Comparison of ENCODE assay signal across 9 cellular contexts in the genomic region with DNA sequence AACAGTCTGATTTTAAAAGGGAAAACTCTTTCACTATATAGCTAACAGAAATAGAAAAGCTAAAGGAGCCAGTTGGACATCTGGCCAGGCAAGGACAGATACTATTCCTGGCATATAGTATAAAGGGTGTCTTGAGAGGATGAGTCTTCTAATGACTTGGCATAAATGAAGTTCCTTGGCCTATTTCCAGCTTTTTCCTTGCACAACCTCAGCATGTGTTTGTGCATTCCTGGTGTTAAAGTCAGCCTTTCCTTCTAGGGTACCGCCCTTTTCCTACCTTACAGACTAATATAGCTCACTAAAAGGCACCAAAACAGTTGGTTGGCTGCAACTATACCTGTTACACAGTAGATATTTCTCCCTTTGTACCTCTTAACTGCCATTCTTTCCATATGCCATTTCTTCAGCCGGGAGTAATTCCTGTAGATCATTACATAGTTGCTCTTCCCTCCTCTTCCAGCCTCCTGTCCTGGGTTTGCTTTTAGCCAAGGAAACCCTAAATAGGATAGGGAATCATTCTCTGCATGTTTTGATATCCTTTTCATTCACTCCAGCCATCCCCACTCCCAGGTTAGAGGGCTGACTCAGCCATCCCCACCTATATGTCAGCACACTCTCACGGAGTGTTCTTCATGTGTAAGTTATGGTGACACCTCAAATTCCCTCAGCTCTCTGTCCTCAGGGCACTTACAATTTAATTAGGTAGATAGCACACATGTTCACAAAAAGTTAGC.
DNase-seq lines count a peak whose midpoint lies in the region; ATAC-seq and TF ChIP-seq lines count a peak whose summit lies in the region.
"Had no signal": no experiment of that assay in that cellular context is flagged by ENCODE, and none has a peak within 500 bp of the region (broad histone marks: within the 10 kb centered on the region; RNA-seq: fewer than 3 reads in every experiment).

No MANE protein-coding gene starts in this region.

- no peaks in the 10 kb centered on the region for H3K9me2 ChIP-seq in Karpas-422 (replicated peaks; ENCODE audit: insufficient read depth, low read length)

- intact Hi-C loops in psoas muscle (cut with DNase I) (no loop called here), vagina (cut with DNase I) (no loop called here)

- no peak for TF ChIP-seq CTCF in psoas muscle (IDR thresholded peaks at IDR 0.05)
- no peak for TF ChIP-seq CTCF in vagina (IDR thresholded peaks at IDR 0.05)

- ATAC-seq in psoas muscle (peak; percentile 85 to 95 (median 90)), HG03439 (IDR thresholded peaks at IDR 0.05; ENCODE audit: unreplicated experiment) (no peak)

- no peaks in the 10 kb centered on the region for H4K20me1 ChIP-seq in Karpas-422 (ENCODE audit: insufficient read depth, low read depth, low read length)

- WGBS in psoas muscle, 3 donors: 63 to 70% (median 65%) methylated on average over 3 of the region's 3 CpGs

- no peak for TF ChIP-seq POLR2A in vagina (IDR thresholded peaks at IDR 0.05)

- no peaks in the 10 kb centered on the region for H3K9me3 ChIP-seq in psoas muscle
- H3K9me3 ChIP-seq in vagina: no peaks in the 10 kb centered on the region
- peaks cover 17% of the 10 kb centered on the region for H3K9me3 ChIP-seq in Karpas-422 (ENCODE audit: low read length)

- H2AFZ ChIP-seq in Karpas-422 (ENCODE audit: low read length): no peak overlapping the region

- H3K27ac ChIP-seq in epithelial cell of prostate (peak overlapping the region; percentile 92), psoas muscle (peak overlapping the region; percentile 67), vagina (no peak overlapping the region), Karpas-422 (ENCODE audit: low read length) (no peak overlapping the region)

- H3K27me3 ChIP-seq in psoas muscle (ENCODE audit: insufficient read depth in 3 of 3, low read length in 2 of 3) (no peaks in the 10 kb centered on the region), vagina (no peaks in the 10 kb centered on the region), Karpas-422 (ENCODE audit: low read length) (no peaks in the 10 kb centered on the region)

- peaks cover 11% of the 10 kb centered on the region for H3K4me1 ChIP-seq in psoas muscle
- H3K4me1 ChIP-seq in vagina: peaks cover 25% of the 10 kb centered on the region
- no peaks in the 10 kb centered on the region for H3K4me1 ChIP-seq in Karpas-422 (ENCODE audit: low read length)

- H3K4me3 ChIP-seq in psoas muscle: no peak overlapping the region
- H3K4me3 ChIP-seq in vagina: no peak overlapping the region
- H3K4me3 ChIP-seq in Karpas-422 (ENCODE audit: low read length): no peak overlapping the region

- H3K9ac ChIP-seq in Karpas-422 (ENCODE audit: low read length): no peak overlapping the region

- no peak overlapping the region for H3K4me2 ChIP-seq in Karpas-422 (ENCODE audit: low read depth, low read length, poor library complexity, severe bottlenecking)

- H3K79me2 ChIP-seq in Karpas-422 (ENCODE audit: low read length): no peaks in the 10 kb centered on the region

- H3K36me3 ChIP-seq in psoas muscle (ENCODE audit: insufficient read depth in 1 of 2, low read depth in 1 of 2) (no peaks in the 10 kb centered on the region), vagina (no peaks in the 10 kb centered on the region), Karpas-422 (ENCODE audit: insufficient read depth, low read length) (no peaks in the 10 kb centered on the region)

- peak; percentile 72 for DNase-seq in DMS 273 treated with DMSO at 0.1 percent for 48 hours (lab: John Stamatoyannopoulos, UW)
- peak; percentile 97 for DNase-seq in epithelial cell of prostate (ENCODE audit: low read depth, low spot score)
- DNase-seq in psoas muscle: no peak
- no peak for DNase-seq in vagina (ENCODE audit: extremely low spot score in 2 of 2)
- DNase-seq in NCI-H2227 treated with DMSO at 0.1 percent for 48 hours (lab: John Stamatoyannopoulos, UW): no peak
- DNase-seq in Karpas-422: no peak
- DNase-seq: activated T-cell treated with anti-CD3 and anti-CD28 coated beads, Interleukin-2, amount 50 U/mL, for 24 hours had no signal

TF ChIP-seq in PFSK-1, 5 proteins besides CTCF, POLR2A, EP300 and RAD21:
- TF ChIP-seq TAF1 (IDR thresholded peaks at IDR 0.05; ENCODE audit: borderline replicate concordance, insufficient read depth, low read length): no peak
- TF ChIP-seq SIN3A (IDR thresholded peaks at IDR 0.05; ENCODE audit: borderline replicate concordance, insufficient read depth, low read length): 0 out of 2 replicates have a peak, but pooled peaks have one; percentile 30

Comparison
In these comparisons a context has a peak if more than half of its experiments do, and no peak if none do; other contexts are left out.
1. DNase-seq: peak in DMS 273 treated with DMSO at 0.1 percent for 48 hours (single experiment) and epithelial cell of prostate (single experiment); none in psoas muscle (0 of 2), vagina (0 of 2), NCI-H2227 treated with DMSO at 0.1 percent for 48 hours (single experiment) and Karpas-422 (single experiment).
2. H3K27ac ChIP-seq: peak in epithelial cell of prostate (single experiment) and psoas muscle (single experiment); none in vagina (single experiment) and Karpas-422 (single experiment).